In genomic region chr2:219552382-219553167, GRCh38 we compare ENCODE assay signal across 8 cellular contexts.
DNase-seq lines count a peak whose midpoint lies in the region; ATAC-seq lines count a peak whose summit lies in the region.

No MANE protein-coding gene starts in this region.

- H3K9ac ChIP-seq in HUES48 (ENCODE audit: low read depth, low read length), result no peak overlapping the region; the same call in 1 of the 2 replicates

- DNase-seq in D341Med (ENCODE audit: low spot score) (peak; percentile 90), SHP77 (lab: John Stamatoyannopoulos, UW) (peak; percentile 77 to 80), germinal center (ENCODE audit: low spot score) (peak; percentile 87), nucleus accumbens (lab: John Stamatoyannopoulos, UW) (peak in 55 of 56 donors; percentile 16 to 94 (median 79)), stromal cell of bone marrow (ENCODE audit: low read depth) (peak; percentile 53)
- DNase-seq in activated naive CD4-positive, alpha-beta T cell treated with Interleukin-2 at 50 U/mL for 16 hours, result peak; percentile 82

- peak; percentile 95 for ATAC-seq in GM21515 (IDR thresholded peaks at IDR 0.05; ENCODE audit: unreplicated experiment)

- H3K9me3 ChIP-seq in HUES48 (ENCODE audit: control insufficient read depth, insufficient read depth, low read length), result no peaks in the 10 kb centered on the region

- peaks cover 23% of the 10 kb centered on the region for H3K36me3 ChIP-seq in HUES48 (ENCODE audit: control insufficient read depth, insufficient read depth, low read length)

- H3K4me3 ChIP-seq in HUES48 (ENCODE audit: low read depth, low read length), result peak overlapping the region; percentile 82

- H3K27me3 ChIP-seq in HUES48 (ENCODE audit: control insufficient read depth, insufficient read depth, low read length), result peaks cover 20% of the 10 kb centered on the region

- peak overlapping the region; percentile 57 for H3K27ac ChIP-seq in HUES48 (ENCODE audit: low read depth, low read length)

- H3K4me1 ChIP-seq in HUES48 (ENCODE audit: control insufficient read depth, insufficient read depth, low read length), result peaks cover 7% of the 10 kb centered on the region

Comparison
In these comparisons a context has a peak if more than half of its experiments do, and no peak if none do; other contexts are left out.
1. Peak in every context shown above with its lines: DNase-seq, ATAC-seq, H3K4me3 ChIP-seq and H3K27ac ChIP-seq.